Comparison of ENCODE assay signal across 33 cellular contexts in the genomic region with DNA sequence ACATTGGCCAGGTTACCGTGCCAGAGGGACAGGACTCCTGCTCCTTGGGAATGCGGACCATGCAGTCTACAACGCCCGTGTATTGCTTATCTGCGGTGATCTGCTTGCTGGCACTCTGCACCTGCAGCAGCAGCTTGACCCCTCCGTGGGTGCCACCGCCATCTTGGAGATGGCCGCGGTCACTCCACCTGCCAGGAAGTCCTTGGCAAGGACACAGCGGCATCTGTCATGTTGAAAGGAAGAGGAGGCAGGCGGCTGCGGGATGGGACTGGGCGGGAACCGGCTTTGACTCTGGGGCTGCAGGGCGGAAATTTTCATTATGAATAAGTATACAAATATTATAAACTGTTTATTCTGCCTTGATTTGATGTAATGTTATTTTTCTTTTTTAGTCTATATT.
"Had no signal": no experiment of that assay in that cellular context is flagged by ENCODE, and none has a peak within 500 bp of the region (broad histone marks: within the 10 kb centered on the region; RNA-seq: fewer than 3 reads in every experiment).

No MANE protein-coding gene starts in this region.

- H3K4me1 ChIP-seq: adrenal gland, ascending aorta, body of pancreas, breast epithelium had no signal

- H3K36me3 ChIP-seq: adrenal gland, ascending aorta, brain microvascular endothelial cell, breast epithelium, cardiac muscle cell had no signal

- DNase-seq: activated effector memory CD4-positive, alpha-beta T cell treated with anti-CD3 and anti-CD28 coated beads, Interleukin-2, amount 50 U/mL, for 16 hours; activated effector memory CD4-positive, alpha-beta T cell treated with Interleukin-2 at 50 U/mL for 16 hours; activated gamma-delta T cell; activated gamma-delta T cell treated with Interleukin-2 at 50 U/mL for 16 hours; activated naive CD4-positive, alpha-beta T cell; activated naive CD4-positive, alpha-beta T cell treated with anti-CD3 and anti-CD28 coated beads for 36 hours; activated naive CD4-positive, alpha-beta T cell treated with anti-CD3 and anti-CD28 coated beads, Interleukin-2, amount 10 ng/mL, durations not matched to agents 7 days and 5 days; activated naive CD4-positive, alpha-beta T cell treated with anti-CD3 and anti-CD28 coated beads, Interleukin-2, amount 50 U/mL, for 16 hours; activated naive CD4-positive, alpha-beta T cell treated with Interleukin-2 at 50 U/mL for 16 hours; activated naive CD8-positive, alpha-beta T cell treated with anti-CD3 and anti-CD28 coated beads for 36 hours; activated naive CD8-positive, alpha-beta T cell treated with anti-CD3 and anti-CD28 coated beads, Interleukin-2, amount 10 ng/mL, durations not matched to agents 7 days and 5 days; activated naive CD8-positive, alpha-beta T cell treated with anti-CD3 and anti-CD28 coated beads, Interleukin-2, amount 50 U/mL, for 24 hours; activated T-cell treated with anti-CD3 and anti-CD28 coated beads, Interleukin-2, amount 50 U/mL, for 1 hour; activated T-cell treated with anti-CD3 and anti-CD28 coated beads, Interleukin-2, amount 50 U/mL, for 24 hours; activated T-cell treated with anti-CD3 and anti-CD28 coated beads, Interleukin-2, amount 50 U/mL, for 4 hours; activated T-cell treated with anti-CD3 and anti-CD28 coated beads, Interleukin-2, amount 50 U/mL, for 48 hours; activated T-cell treated with anti-CD3 and anti-CD28 coated beads, Interleukin-2, amount 50 U/mL, for 72 hours; adrenal gland; amniotic stem cell; amygdala; anterior cingulate cortex; aorta; body of pancreas; brain microvascular endothelial cell; caudate nucleus; central memory CD4-positive, alpha-beta T cell; cerebellar nuclear complex had no signal

- ATAC-seq: activated naive CD4-positive, alpha-beta T cell treated with anti-CD3 and anti-CD28 coated beads, Interleukin-2, amount 50 U/mL, for 72 hours; activated naive CD8-positive, alpha-beta T cell treated with anti-CD3 and anti-CD28 coated beads, Interleukin-2, amount 50 U/mL, for 24 hours; activated T-cell treated with anti-CD3 and anti-CD28 coated beads, Interleukin-2, amount 50 U/mL, for 4 hours; activated T-cell treated with anti-CD3 and anti-CD28 coated beads, Interleukin-2, amount 50 U/mL, for 72 hours; activated T-helper 17 cell treated with anti-CD3 and anti-CD28 coated beads, Interleukin-2, amount 50 U/mL, for 72 hours; body of pancreas had no signal

- H3K27ac ChIP-seq: adrenal gland, ascending aorta, body of pancreas, brain microvascular endothelial cell, breast epithelium, cardiac muscle cell had no signal

- H3K9me3 ChIP-seq: adrenal gland, ascending aorta had no signal

- H3K4me3 ChIP-seq: adrenal gland, ascending aorta, body of pancreas, breast epithelium, cardiac muscle cell had no signal

- H3K27me3 ChIP-seq: adrenal gland, ascending aorta, body of pancreas, brain microvascular endothelial cell, breast epithelium, cardiac muscle cell had no signal

- FAIRE-seq: astrocyte had no signal
